In genomic region chr1:183652107-183652506, GRCh38 we compare ENCODE assay signal across 12 cellular contexts. TPM values are rescaled to one million over a fixed set of nuclear protein-coding genes. Genes with fewer than 3 reads are reported as not detected.
DNase-seq lines count a peak whose midpoint lies in the region; ATAC-seq and TF ChIP-seq lines count a peak whose summit lies in the region.
"Had no signal": no experiment of that assay in that cellular context is flagged by ENCODE, and none has a peak within 500 bp of the region (broad histone marks: within the 10 kb centered on the region; RNA-seq: fewer than 3 reads in every experiment).

No MANE protein-coding gene starts in this region.

- H3K9me3 ChIP-seq in upper lobe of right lung (no peaks in the 10 kb centered on the region), suprapubic skin (no peaks in the 10 kb centered on the region)

- H3K36me3 ChIP-seq in upper lobe of right lung, result no peaks in the 10 kb centered on the region
- no peaks in the 10 kb centered on the region for H3K36me3 ChIP-seq in suprapubic skin

- H3K9me3 Mint-ChIP-seq in activated naive CD4-positive, alpha-beta T cell treated with anti-CD3 and anti-CD28 coated beads, Interleukin-2, amount 50 U/mL, for 24 hours, result no peaks in the 10 kb centered on the region
- no peaks in the 10 kb centered on the region for H3K9me3 Mint-ChIP-seq in activated T-helper 2 cell treated with anti-CD3 and anti-CD28 coated beads, Interferon-gamma antibody, Interleukin-2, Interleukin-4, amounts not matched to agents 10 μg/mL and 5 μg/mL and 100 μg/mL, durations not matched to agents 14 hours and 24 hours and 36 hours
- no peaks in the 10 kb centered on the region for H3K9me3 Mint-ChIP-seq in stimulated activated effector memory CD8-positive, alpha-beta T cell treated with anti-CD3 and anti-CD28 coated beads, Interleukin-12 subunit alpha, Interleukin-12 subunit beta, amount 100 ng/mL, for 72 hours
- H3K9me3 Mint-ChIP-seq: memory B cell had no signal

- TF ChIP-seq EP300 in suprapubic skin (IDR thresholded peaks at IDR 0.05), result no peak

- TF ChIP-seq CTCF in upper lobe of right lung (IDR thresholded peaks at IDR 0.05) (no peak), suprapubic skin (IDR thresholded peaks at IDR 0.05) (no peak)

- no peak for DNase-seq in activated naive CD4-positive, alpha-beta T cell treated with Interleukin-2 at 50 U/mL for 16 hours
- no peak for DNase-seq in activated T-helper 2 cell treated with anti-CD3 and anti-CD28 coated beads, Interferon-gamma antibody, Interleukin-2, Interleukin-4, amounts not matched to agents 10 μg/mL and 5 μg/mL and 100 μg/mL, durations not matched to agents 14 hours and 24 hours and 36 hours (ENCODE audit: low spot score)
- no peak for DNase-seq in stimulated activated effector memory CD8-positive, alpha-beta T cell treated with anti-CD3 and anti-CD28 coated beads, Interleukin-12 subunit alpha, Interleukin-12 subunit beta, amount 100 ng/mL, for 72 hours (ENCODE audit: low spot score in 2 of 2)
- DNase-seq in upper lobe of right lung, result no peak
- no peak for DNase-seq in suprapubic skin (ENCODE audit: low spot score in 2 of 2)
- DNase-seq: activated CD4-positive, CD25-positive, alpha-beta regulatory T cell treated with anti-CD3 and anti-CD28 coated beads, Interleukin-2, amount 50 U/mL, for 72 hours; head of caudate nucleus; NCI-H748 treated with DMSO at 0.1 percent for 48 hours had no signal

- H3K4me1 ChIP-seq in upper lobe of right lung, result peaks cover 28% of the 10 kb centered on the region
- peaks cover 3% of the 10 kb centered on the region for H3K4me1 ChIP-seq in suprapubic skin

- intact Hi-C loops in activated T-helper 2 cell treated with anti-CD3 and anti-CD28 coated beads, Interferon-gamma antibody, Interleukin-2, Interleukin-4, amounts not matched to agents 10 μg/mL and 5 μg/mL and 100 μg/mL, durations not matched to agents 14 hours and 24 hours and 36 hours (cut with micrococcal nuclease), result loop anchor here (1.0 to 5.0 kb wide), 4 partner anchors 19 to 509 kb away; partner anchors contain the start of gene TSEN15
- intact Hi-C loops in upper lobe of right lung (cut with DNase I), result loop anchor here (10.0 kb wide), 1 partner anchor 263 kb away; no protein-coding TSS in a partner anchor

- H3K27me3 ChIP-seq in upper lobe of right lung (no peaks in the 10 kb centered on the region), suprapubic skin (no peaks in the 10 kb centered on the region)

- H3K4me3 Mint-ChIP-seq in activated naive CD4-positive, alpha-beta T cell treated with anti-CD3 and anti-CD28 coated beads, Interleukin-2, amount 50 U/mL, for 24 hours, result peak overlapping the region; percentile 43
- no peak overlapping the region for H3K4me3 Mint-ChIP-seq in activated T-helper 2 cell treated with anti-CD3 and anti-CD28 coated beads, Interferon-gamma antibody, Interleukin-2, Interleukin-4, amounts not matched to agents 10 μg/mL and 5 μg/mL and 100 μg/mL, durations not matched to agents 14 hours and 24 hours and 36 hours (ENCODE audit: low read depth)
- peak overlapping the region; percentile 14 for H3K4me3 Mint-ChIP-seq in stimulated activated effector memory CD8-positive, alpha-beta T cell treated with anti-CD3 and anti-CD28 coated beads, Interleukin-12 subunit alpha, Interleukin-12 subunit beta, amount 100 ng/mL, for 72 hours
- H3K4me3 Mint-ChIP-seq: memory B cell had no signal

- H3K4me3 ChIP-seq in upper lobe of right lung (no peak overlapping the region), suprapubic skin (no peak overlapping the region)

- H3K36me3 Mint-ChIP-seq in activated naive CD4-positive, alpha-beta T cell treated with anti-CD3 and anti-CD28 coated beads, Interleukin-2, amount 50 U/mL, for 24 hours, result no peaks in the 10 kb centered on the region
- no peaks in the 10 kb centered on the region for H3K36me3 Mint-ChIP-seq in activated T-helper 2 cell treated with anti-CD3 and anti-CD28 coated beads, Interferon-gamma antibody, Interleukin-2, Interleukin-4, amounts not matched to agents 10 μg/mL and 5 μg/mL and 100 μg/mL, durations not matched to agents 14 hours and 24 hours and 36 hours (ENCODE audit: low read depth)
- H3K36me3 Mint-ChIP-seq in stimulated activated effector memory CD8-positive, alpha-beta T cell treated with anti-CD3 and anti-CD28 coated beads, Interleukin-12 subunit alpha, Interleukin-12 subunit beta, amount 100 ng/mL, for 72 hours, result no peaks in the 10 kb centered on the region
- H3K36me3 Mint-ChIP-seq: memory B cell had no signal

- 88% methylated on average over 1 of the region's 1 CpG for WGBS in suprapubic skin

- TF ChIP-seq POLR2A in suprapubic skin (IDR thresholded peaks at IDR 0.05), result no peak

- H3K27me3 Mint-ChIP-seq in activated naive CD4-positive, alpha-beta T cell treated with anti-CD3 and anti-CD28 coated beads, Interleukin-2, amount 50 U/mL, for 24 hours, result no peaks in the 10 kb centered on the region
- H3K27me3 Mint-ChIP-seq in activated T-helper 2 cell treated with anti-CD3 and anti-CD28 coated beads, Interferon-gamma antibody, Interleukin-2, Interleukin-4, amounts not matched to agents 10 μg/mL and 5 μg/mL and 100 μg/mL, durations not matched to agents 14 hours and 24 hours and 36 hours (ENCODE audit: low read depth), result no peaks in the 10 kb centered on the region

- H3K27ac ChIP-seq in upper lobe of right lung (no peak overlapping the region), suprapubic skin (no peak overlapping the region)

- peak; percentile 74 for ATAC-seq in HG02610 (IDR thresholded peaks at IDR 0.05; ENCODE audit: unreplicated experiment)
- peak; percentile 98 for ATAC-seq in stimulated activated effector memory CD8-positive, alpha-beta T cell treated with anti-CD3 and anti-CD28 coated beads, Interleukin-12 subunit alpha, Interleukin-12 subunit beta, amount 100 ng/mL, for 72 hours
- no peak for ATAC-seq in GM21576 (IDR thresholded peaks at IDR 0.05; ENCODE audit: unreplicated experiment)
- ATAC-seq in upper lobe of right lung, result no peak

- H3K27ac Mint-ChIP-seq in activated naive CD4-positive, alpha-beta T cell treated with anti-CD3 and anti-CD28 coated beads, Interleukin-2, amount 50 U/mL, for 24 hours, result peak overlapping the region; percentile 91
- peak overlapping the region; percentile 77 for H3K27ac Mint-ChIP-seq in activated T-helper 2 cell treated with anti-CD3 and anti-CD28 coated beads, Interferon-gamma antibody, Interleukin-2, Interleukin-4, amounts not matched to agents 10 μg/mL and 5 μg/mL and 100 μg/mL, durations not matched to agents 14 hours and 24 hours and 36 hours
- peak overlapping the region; percentile 82 for H3K27ac Mint-ChIP-seq in stimulated activated effector memory CD8-positive, alpha-beta T cell treated with anti-CD3 and anti-CD28 coated beads, Interleukin-12 subunit alpha, Interleukin-12 subunit beta, amount 100 ng/mL, for 72 hours

- peaks cover 41% of the 10 kb centered on the region for H3K4me1 Mint-ChIP-seq in activated naive CD4-positive, alpha-beta T cell treated with anti-CD3 and anti-CD28 coated beads, Interleukin-2, amount 50 U/mL, for 24 hours
- peaks cover 38% of the 10 kb centered on the region for H3K4me1 Mint-ChIP-seq in activated T-helper 2 cell treated with anti-CD3 and anti-CD28 coated beads, Interferon-gamma antibody, Interleukin-2, Interleukin-4, amounts not matched to agents 10 μg/mL and 5 μg/mL and 100 μg/mL, durations not matched to agents 14 hours and 24 hours and 36 hours (ENCODE audit: low read depth)
- H3K4me1 Mint-ChIP-seq in stimulated activated effector memory CD8-positive, alpha-beta T cell treated with anti-CD3 and anti-CD28 coated beads, Interleukin-12 subunit alpha, Interleukin-12 subunit beta, amount 100 ng/mL, for 72 hours, result peaks cover 22% of the 10 kb centered on the region

RNA-seq across cellular contexts. Expression of gene APOBEC4, which starts 1.0 kb away (rescaled TPM):
- not detected in 2 replicates for total RNA-seq in activated T-helper 2 cell treated with anti-CD3 and anti-CD28 coated beads, Interferon-gamma antibody, Interleukin-2, Interleukin-4, amounts not matched to agents 10 μg/mL and 5 μg/mL and 100 μg/mL, durations not matched to agents 14 hours and 24 hours and 36 hours
- total RNA-seq in upper lobe of right lung, result not detected
- not detected for total RNA-seq in suprapubic skin

RNA-seq across cellular contexts. Expression of gene ARPC5, which starts 16.5 kb away (rescaled TPM):
- 160 and 169 TPM in 2 replicates for total RNA-seq in activated T-helper 2 cell treated with anti-CD3 and anti-CD28 coated beads, Interferon-gamma antibody, Interleukin-2, Interleukin-4, amounts not matched to agents 10 μg/mL and 5 μg/mL and 100 μg/mL, durations not matched to agents 14 hours and 24 hours and 36 hours
- total RNA-seq in upper lobe of right lung, result 181 TPM
- 10 to 100 TPM; 45.1 to 66.9 (median 52.5) TPM for total RNA-seq in suprapubic skin

Comparison
In these comparisons a context has a peak if more than half of its experiments do, and no peak if none do; other contexts are left out.
1. ATAC-seq: peak in HG02610 (single experiment) and stimulated activated effector memory CD8-positive, alpha-beta T cell treated with anti-CD3 and anti-CD28 coated beads, Interleukin-12 subunit alpha, Interleukin-12 subunit beta, amount 100 ng/mL, for 72 hours (single experiment); none in GM21576 (single experiment) and upper lobe of right lung (single experiment).
2. Peak in every context shown above with its lines, with median percentiles within 50 percentile points of each other: H3K27ac Mint-ChIP-seq.